13 cellular contexts compared by ENCODE assay signal in genomic region chr2:10239561-10239967, GRCh38.
DNase-seq lines count a peak whose midpoint lies in the region; ATAC-seq and TF ChIP-seq lines count a peak whose summit lies in the region.
"Had no signal": no experiment of that assay in that cellular context is flagged by ENCODE, and none has a peak within 500 bp of the region (broad histone marks: within the 10 kb centered on the region; RNA-seq: fewer than 3 reads in every experiment).

No MANE protein-coding gene starts in this region.

- H3K4me1 ChIP-seq in RWPE2 (ENCODE audit: insufficient read depth, poor library complexity, severe bottlenecking): no peaks in the 10 kb centered on the region
- H3K4me1 ChIP-seq: esophagus squamous epithelium had no signal

- peak; percentile 55 for DNase-seq in 8988T
- DNase-seq in RWPE2 (ENCODE audit: low spot score): peak; percentile 34
- peak; percentile 75 for DNase-seq in iPS-NIHi7 (ENCODE audit: extremely low spot score)
- no peak for DNase-seq in putamen (ENCODE audit: low spot score)
- DNase-seq in NCI-H748 (lab: John Stamatoyannopoulos, UW; ENCODE audit: unreplicated experiment): no peak
- DNase-seq: activated CD8-positive, alpha-beta memory T cell treated with anti-CD3 and anti-CD28 coated beads for 24 hours; esophagus squamous epithelium; NCI-H2029; stimulated activated naive CD8-positive, alpha-beta T cell treated with anti-CD3 and anti-CD28 coated beads, Interleukin-15, Interleukin-2, amounts not matched to agents 100 U/mL and 50 U/mL, for 24 hours had no signal

- no peaks in the 10 kb centered on the region for H3K36me3 ChIP-seq in RWPE2 (ENCODE audit: low read depth)
- H3K36me3 ChIP-seq: esophagus squamous epithelium had no signal

- no peak overlapping the region for H3K4me3 ChIP-seq in RWPE2 (ENCODE audit: severe bottlenecking)
- H3K4me3 ChIP-seq: esophagus squamous epithelium had no signal

- H3K27me3 ChIP-seq in RWPE2 (ENCODE audit: insufficient read depth, poor library complexity, severe bottlenecking): no peaks in the 10 kb centered on the region

- ATAC-seq in RWPE2 (ENCODE audit: low read depth): no peak
- no peak for ATAC-seq in HG03354 (IDR thresholded peaks at IDR 0.05; ENCODE audit: poor library complexity, severe bottlenecking, unreplicated experiment)
- no peak for ATAC-seq in GM21390 (IDR thresholded peaks at IDR 0.05; ENCODE audit: unreplicated experiment)
- ATAC-seq: activated naive CD4-positive, alpha-beta T cell treated with anti-CD3 and anti-CD28 coated beads, Interleukin-2, amount 50 U/mL, for 72 hours; stimulated activated naive CD8-positive, alpha-beta T cell treated with anti-CD3 and anti-CD28 coated beads, Interleukin-15, Interleukin-2, amounts not matched to agents 100 U/mL and 50 U/mL, for 24 hours had no signal

- TF ChIP-seq CTCF in GM12873 (IDR thresholded peaks at IDR 0.05; ENCODE audit: insufficient read depth, low read depth, low read length, missing control alignments) (peak; percentile 27), RWPE2 (IDR thresholded peaks at IDR 0.05; ENCODE audit: poor library complexity, severe bottlenecking) (no peak)

- H3K27ac ChIP-seq in RWPE2 (ENCODE audit: poor library complexity, severe bottlenecking): no peak overlapping the region
- H3K27ac ChIP-seq: esophagus squamous epithelium had no signal

- no peaks in the 10 kb centered on the region for H3K9me3 ChIP-seq in RWPE2 (ENCODE audit: severe bottlenecking)
- H3K9me3 ChIP-seq: esophagus squamous epithelium had no signal

Comparison
In these comparisons a context has a peak if more than half of its experiments do, and no peak if none do; other contexts are left out.
1. DNase-seq: peak in 8988T (single experiment), RWPE2 (single experiment) and iPS-NIHi7 (single experiment); none in putamen (single experiment) and NCI-H748 (single experiment).